ENCODE assay signal across 25 cellular contexts in genomic region chrX:40661489-40661888, GRCh38.
A peak's percentile ranks its signal among the peaks of the same experiment; 100 is the strongest.
DNase-seq lines count a peak whose midpoint lies in the region; ATAC-seq lines count a peak whose summit lies in the region.
"Had no signal": no experiment of that assay in that cellular context is flagged by ENCODE, and none has a peak within 500 bp of the region (broad histone marks: within the 10 kb centered on the region; RNA-seq: fewer than 3 reads in every experiment).

No MANE protein-coding gene starts in this region.

- DNase-seq in NCI-H526 (lab: John Stamatoyannopoulos, UW) (peak; percentile 35 to 58), NCI-H526 treated with DMSO at 0.1 percent for 48 hours (lab: John Stamatoyannopoulos, UW) (peak; percentile 47)
- DNase-seq in activated CD8-positive, alpha-beta memory T cell treated with anti-CD3 and anti-CD28 coated beads for 24 hours, result no peak
- DNase-seq: 8988T; ACHN; AML-193; BE2C; C1 segment of cervical spinal cord; Caco-2; Calu3; CD4-positive, alpha-beta memory T cell; CD4-positive, alpha-beta T cell; CD4-positive, CD25-positive, alpha-beta regulatory T cell; CD8-positive, alpha-beta memory T cell; CD8-positive, alpha-beta T cell; COR-L47; DMS 273 treated with DMSO at 0.1 percent for 48 hours; DMS153; DMS53; DMS79; DMS79 treated with DMSO at 0.1 percent for 48 hours; DND-41; EL had no signal

- no peak for ATAC-seq in GM21576 (IDR thresholded peaks at IDR 0.05; ENCODE audit: unreplicated experiment)
- ATAC-seq: A549; CD8-positive, alpha-beta T cell had no signal
